ENCODE assay signal across 22 cellular contexts in genomic region chr18:42086288-42086687, GRCh38.
DNase-seq lines count a peak whose midpoint lies in the region; ATAC-seq lines count a peak whose summit lies in the region.
"Had no signal": no experiment of that assay in that cellular context is flagged by ENCODE, and none has a peak within 500 bp of the region (broad histone marks: within the 10 kb centered on the region; RNA-seq: fewer than 3 reads in every experiment).

No MANE protein-coding gene starts in this region.

- DNase-seq in ELR (ENCODE audit: low read depth) = peak; percentile 67
- DNase-seq in OCI-M1 (lab: John Stamatoyannopoulos, UW) = peak; percentile 28
- peak; percentile 72 for DNase-seq in astrocyte of the hippocampus (ENCODE audit: low read depth, low spot score)
- peak; percentile 45 for DNase-seq in iris pigment epithelial cell (ENCODE audit: low read depth)
- no peak for DNase-seq in dedifferentiated amniotic fluid mesenchymal stem cell (ENCODE audit: extremely low spot score)
- DNase-seq in putamen (ENCODE audit: low spot score) = no peak
- no peak for DNase-seq in ureter (ENCODE audit: low spot score)
- DNase-seq: activated CD4-positive, alpha-beta T cell treated with anti-CD3 and anti-CD28 coated beads, Interleukin-2, amount 50 U/mL, for 1 hour; activated effector memory CD4-positive, alpha-beta T cell treated with anti-CD3 and anti-CD28 coated beads, Interleukin-2, amount 50 U/mL, for 16 hours; amniotic stem cell; CD4-positive, CD25-positive, alpha-beta regulatory T cell; effector CD8-positive, alpha-beta T cell; left lung; midbrain; NCI-H526; SHP77; stimulated activated CD4-positive, alpha-beta T cell treated with anti-CD3 and anti-CD28 coated beads, Interleukin-2, amount 100 ng/mL, for 24 hours; stimulated activated naive CD8-positive, alpha-beta T cell treated with anti-CD3 and anti-CD28 coated beads, Interleukin-15, Interleukin-2, amounts not matched to agents 100 U/mL and 50 U/mL, for 24 hours; T-helper 1 cell; thyroid gland; WERI-Rb-1 had no signal

- no peak for ATAC-seq in HG02884 (IDR thresholded peaks at IDR 0.05; ENCODE audit: unreplicated experiment)
- ATAC-seq: left lung; stimulated activated naive CD8-positive, alpha-beta T cell treated with anti-CD3 and anti-CD28 coated beads, Interleukin-15, Interleukin-2, amounts not matched to agents 100 U/mL and 50 U/mL, for 24 hours had no signal

Comparison
In these comparisons a context has a peak if more than half of its experiments do, and no peak if none do; other contexts are left out.
1. DNase-seq: peak in ELR (single experiment), OCI-M1 (single experiment), astrocyte of the hippocampus (single experiment) and iris pigment epithelial cell (single experiment); none in dedifferentiated amniotic fluid mesenchymal stem cell (single experiment), putamen (single experiment) and ureter (single experiment).